In genomic region chr6:32852844-32853540, GRCh38 we compare ENCODE assay signal across 1 cellular context.
TF ChIP-seq lines count a peak whose summit lies in the region.

No MANE protein-coding gene starts in this region.

TF ChIP-seq in IMR-90, 13 proteins besides CTCF, POLR2A, EP300 and RAD21:
- TF ChIP-seq MAZ (IDR thresholded peaks at IDR 0.05; ENCODE audit: borderline replicate concordance, low read depth, low read length): 0 out of 2 replicates have a peak, but pooled peaks have one; percentile 3
- no peak for TF ChIP-seq USF2 (IDR thresholded peaks at IDR 0.05; ENCODE audit: low read depth, low read length)
